Comparison of ENCODE assay signal across 17 cellular contexts in the genomic region with DNA sequence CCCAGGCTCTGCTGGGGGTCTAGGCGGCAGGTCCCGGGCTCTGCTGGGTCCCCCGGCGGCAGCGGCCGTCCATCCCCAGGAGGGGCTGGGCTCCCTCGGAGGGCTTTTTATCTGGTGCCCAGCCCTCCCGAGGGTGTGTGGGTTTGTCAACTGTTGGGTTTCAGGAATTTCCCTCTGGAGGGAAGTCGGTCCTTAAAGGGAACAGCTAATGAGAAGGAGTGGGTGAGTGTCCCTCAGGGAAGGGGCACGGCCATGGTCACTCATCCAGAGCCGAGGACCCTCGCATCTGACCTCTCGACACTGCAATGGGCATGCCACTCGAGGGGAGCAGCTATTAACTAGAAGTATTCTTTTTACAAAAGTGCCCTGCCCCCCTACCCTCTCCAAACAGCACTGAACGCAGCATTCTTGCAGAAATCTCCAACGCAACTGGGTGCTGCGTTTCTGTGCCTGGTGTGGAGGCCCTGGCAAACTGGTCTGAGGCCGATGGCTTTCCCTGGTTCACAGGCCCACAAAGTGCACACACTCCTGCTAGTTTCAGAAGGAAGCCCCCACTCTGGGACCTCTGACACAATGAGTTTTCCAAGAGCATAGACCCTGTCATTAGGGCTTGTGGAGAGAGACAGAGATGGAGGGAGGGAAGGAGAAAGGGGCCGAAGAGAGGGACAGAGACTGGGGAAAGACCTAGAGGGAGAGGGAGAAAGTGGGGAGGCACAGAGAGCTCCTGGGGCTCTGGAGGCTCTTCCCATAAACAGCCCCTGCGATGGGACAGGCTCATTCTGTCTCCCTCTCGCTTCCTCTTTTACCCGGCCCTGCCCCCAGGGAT. TPM values are rescaled to one million over a fixed set of nuclear protein-coding genes. Genes with fewer than 3 reads are reported as not detected.
DNase-seq lines count a peak whose midpoint lies in the region; ATAC-seq and TF ChIP-seq lines count a peak whose summit lies in the region.
"Had no signal": no experiment of that assay in that cellular context is flagged by ENCODE, and none has a peak within 500 bp of the region (broad histone marks: within the 10 kb centered on the region; RNA-seq: fewer than 3 reads in every experiment).

No MANE protein-coding gene starts in this region.

- intact Hi-C loops in upper lobe of right lung (cut with DNase I) (no loop called here), mammary epithelial cell (cut with micrococcal nuclease) (no loop called here)

- ATAC-seq in upper lobe of right lung (no peak), GM18861 (IDR thresholded peaks at IDR 0.05; ENCODE audit: unreplicated experiment) (no peak)
- ATAC-seq: activated T-cell treated with anti-CD3 and anti-CD28 coated beads, Interleukin-2, amount 50 U/mL, for 4 hours had no signal

- dilution Hi-C loops in mammary epithelial cell (cut with HindIII; ENCODE audit: low sequenced_read_pairs): loop anchor here (5.0 kb wide), 2 partner anchors 35 to 65 kb away; a partner anchor contains a TSS

- H3K4me3 ChIP-seq in WERI-Rb-1 (ENCODE audit: low read depth, low read length): no peak overlapping the region
- H3K4me3 ChIP-seq in iPS-20b (ENCODE audit: low read length): peak overlapping the region; percentile 62; the same call in 1 of the 2 replicates
- H3K4me3 ChIP-seq in upper lobe of right lung: no peak overlapping the region
- H3K4me3 ChIP-seq in mammary epithelial cell (replicated peaks in 1 of 3; ENCODE audit: insufficient read depth in 1 of 3, low read depth in 2 of 3, low read length in 3 of 3): no peak overlapping the region

- 77% methylated on average over 13 of the region's 22 CpGs for WGBS in mammary epithelial cell (ENCODE audit: low coverage, missing lambda C conversion rate)

- no peak overlapping the region for H3K4me2 ChIP-seq in mammary epithelial cell (ENCODE audit: insufficient read depth, low read depth, low read length)
- H3K4me2 ChIP-seq: KMS-11 had no signal

- no peaks in the 10 kb centered on the region for H4K20me1 ChIP-seq in mammary epithelial cell (ENCODE audit: insufficient read depth, low read length)

- H3K36me3 ChIP-seq in WERI-Rb-1 (no peaks in the 10 kb centered on the region), iPS-20b (ENCODE audit: insufficient read depth, low read depth, low read length) (no peaks in the 10 kb centered on the region), upper lobe of right lung (no peaks in the 10 kb centered on the region), mammary epithelial cell (ENCODE audit: insufficient read depth, low read length) (no peaks in the 10 kb centered on the region)

- peak; percentile 31 for DNase-seq in activated effector memory CD4-positive, alpha-beta T cell treated with anti-CD3 and anti-CD28 coated beads, Interleukin-2, amount 50 U/mL, for 16 hours
- no peak for DNase-seq in activated effector memory CD4-positive, alpha-beta T cell treated with Interleukin-2 at 50 U/mL for 16 hours
- peak; percentile 4 for DNase-seq in WERI-Rb-1
- peak; percentile 3 for DNase-seq in upper lobe of right lung
- DNase-seq in mammary epithelial cell: no peak
- no peak for DNase-seq in middle frontal gyrus (ENCODE audit: extremely low spot score, low spot score)
- DNase-seq: activated CD4-positive, alpha-beta T cell treated with anti-CD3 and anti-CD28 coated beads, Interleukin-2, amount 50 U/mL, for 4 hours; activated T-cell treated with anti-CD3 and anti-CD28 coated beads, Interleukin-2, amount 50 U/mL, for 4 hours; CD4-positive, CD25-positive, alpha-beta regulatory T cell; NCI-H524 treated with DMSO at 0.1 percent for 48 hours; Right ventricle myocardium superior; stimulated activated CD4-positive, alpha-beta T cell treated with anti-CD3 and anti-CD28 coated beads, Interleukin-4, amount 100 ng/mL, for 24 hours had no signal

- no peak overlapping the region for H2AFZ ChIP-seq in mammary epithelial cell (ENCODE audit: low read depth, low read length)

- no peaks in the 10 kb centered on the region for H3K27me3 ChIP-seq in WERI-Rb-1 (ENCODE audit: insufficient read depth, low read depth, severe bottlenecking)
- peaks cover 82% of the 10 kb centered on the region for H3K27me3 ChIP-seq in iPS-20b (ENCODE audit: insufficient read depth, low read length)
- peaks cover 59% of the 10 kb centered on the region for H3K27me3 ChIP-seq in upper lobe of right lung
- peaks cover 16% of the 10 kb centered on the region for H3K27me3 ChIP-seq in mammary epithelial cell (ENCODE audit: insufficient read depth, low read length)

- H3K4me1 ChIP-seq in iPS-20b (ENCODE audit: insufficient read depth, low read length) (peaks cover 31% of the 10 kb centered on the region; the same call in 1 of the 2 replicates), upper lobe of right lung (peaks cover 8% of the 10 kb centered on the region), mammary epithelial cell (ENCODE audit: insufficient read depth, low read length) (peaks cover 27% of the 10 kb centered on the region)

- in situ Hi-C loops in mammary epithelial cell (cut with MboI; ENCODE audit: low sequenced_read_pairs in 2 of 2): no loop called here

- H3K9me3 ChIP-seq in WERI-Rb-1 (ENCODE audit: severe bottlenecking) (no peaks in the 10 kb centered on the region), iPS-20b (ENCODE audit: insufficient read depth, low read depth, low read length) (no peaks in the 10 kb centered on the region), upper lobe of right lung (no peaks in the 10 kb centered on the region), mammary epithelial cell (replicated peaks; ENCODE audit: insufficient read depth, low read length) (no peaks in the 10 kb centered on the region)

- H3K9ac ChIP-seq in iPS-20b (ENCODE audit: low read depth, low read length) (no peak overlapping the region), mammary epithelial cell (ENCODE audit: insufficient read depth, low read length) (no peak overlapping the region)
- H3K9ac ChIP-seq: KMS-11 had no signal

- TF ChIP-seq CTCF in WERI-Rb-1 (IDR thresholded peaks at IDR 0.05; ENCODE audit: low read depth, low read length) (no peak), upper lobe of right lung (IDR thresholded peaks at IDR 0.05) (no peak), mammary epithelial cell (conservative IDR thresholded peaks at IDR 0.05 in 1 of 2, IDR thresholded peaks at IDR 0.05 in 1 of 2; ENCODE audit: extremely low read depth in 1 of 2, insufficient read depth in 1 of 2, low read depth in 1 of 2, low read length in 2 of 2) (no peak)

- no peaks in the 10 kb centered on the region for H3K79me2 ChIP-seq in mammary epithelial cell (ENCODE audit: insufficient read depth, low read length)

- BruUV-seq in mammary epithelial cell (replicated peaks; lab: Mats Ljungman, UMichigan): no TSS peak

- CTCF ChIA-PET in mammary epithelial cell (lab: Charles Lee; ENCODE audit: low non-redundant PET): no interaction called here

- H3K27ac ChIP-seq in WERI-Rb-1 (no peak overlapping the region), iPS-20b (ENCODE audit: low read length) (no peak overlapping the region), upper lobe of right lung (no peak overlapping the region), mammary epithelial cell (ENCODE audit: insufficient read depth, low read depth, low read length) (no peak overlapping the region)
- H3K27ac ChIP-seq: KMS-11 had no signal

RNA-seq across cellular contexts. Expression of a gene that starts 1.0 kb away (rescaled TPM):
- total RNA-seq in upper lobe of right lung: 0.23 TPM
- not detected for total RNA-seq in mammary epithelial cell
- not detected for polyA plus RNA-seq in mammary epithelial cell
- not detected for polyA minus RNA-seq in mammary epithelial cell
- total RNA-seq: activated T-cell treated with anti-CD3 and anti-CD28 coated beads, Interleukin-2, amount 50 U/mL, for 4 hours; CD4-positive, CD25-positive, alpha-beta regulatory T cell; kidney epithelial cell had no signal

RNA-seq across cellular contexts. Expression of a gene that starts 15.4 kb away (rescaled TPM):
- not detected for total RNA-seq in upper lobe of right lung
- total RNA-seq in mammary epithelial cell: not detected
- polyA plus RNA-seq in mammary epithelial cell: not detected
- polyA minus RNA-seq in mammary epithelial cell: not detected
- total RNA-seq: activated T-cell treated with anti-CD3 and anti-CD28 coated beads, Interleukin-2, amount 50 U/mL, for 4 hours; CD4-positive, CD25-positive, alpha-beta regulatory T cell; kidney epithelial cell; Right ventricle myocardium superior had no signal
- polyA plus RNA-seq: CD4-positive, CD25-positive, alpha-beta regulatory T cell; neural cell had no signal

RNA-seq across cellular contexts. Expression of a gene that starts 30.5 kb away (rescaled TPM):
- not detected for total RNA-seq in upper lobe of right lung
- total RNA-seq in mammary epithelial cell: not detected
- polyA plus RNA-seq in mammary epithelial cell: not detected
- polyA minus RNA-seq in mammary epithelial cell: not detected
- total RNA-seq: activated T-cell treated with anti-CD3 and anti-CD28 coated beads, Interleukin-2, amount 50 U/mL, for 4 hours; CD4-positive, CD25-positive, alpha-beta regulatory T cell; kidney epithelial cell; Right ventricle myocardium superior had no signal
- polyA plus RNA-seq: CD4-positive, CD25-positive, alpha-beta regulatory T cell; neural cell had no signal

RNA-seq across cellular contexts. Expression of a gene that starts 45.7 kb away (rescaled TPM):
- total RNA-seq in upper lobe of right lung (not detected), mammary epithelial cell (not detected)
- polyA plus RNA-seq in mammary epithelial cell: not detected
- not detected for polyA minus RNA-seq in mammary epithelial cell
- total RNA-seq: activated T-cell treated with anti-CD3 and anti-CD28 coated beads, Interleukin-2, amount 50 U/mL, for 4 hours; CD4-positive, CD25-positive, alpha-beta regulatory T cell; kidney epithelial cell; Right ventricle myocardium superior had no signal
- polyA plus RNA-seq: CD4-positive, CD25-positive, alpha-beta regulatory T cell; neural cell had no signal

RNA-seq across cellular contexts. Expression of a gene that starts 54.7 kb away (rescaled TPM):
- total RNA-seq in upper lobe of right lung (not detected), mammary epithelial cell (not detected)
- polyA plus RNA-seq in mammary epithelial cell: not detected
- not detected for polyA minus RNA-seq in mammary epithelial cell
- total RNA-seq: activated T-cell treated with anti-CD3 and anti-CD28 coated beads, Interleukin-2, amount 50 U/mL, for 4 hours; CD4-positive, CD25-positive, alpha-beta regulatory T cell; kidney epithelial cell; Right ventricle myocardium superior had no signal
- polyA plus RNA-seq: CD4-positive, CD25-positive, alpha-beta regulatory T cell; neural cell had no signal

Comparison
In these comparisons a context has a peak if more than half of its experiments do, and no peak if none do; other contexts are left out.
1. DNase-seq: peak in activated effector memory CD4-positive, alpha-beta T cell treated with anti-CD3 and anti-CD28 coated beads, Interleukin-2, amount 50 U/mL, for 16 hours (single experiment), WERI-Rb-1 (single experiment) and upper lobe of right lung (single experiment); none in activated effector memory CD4-positive, alpha-beta T cell treated with Interleukin-2 at 50 U/mL for 16 hours (single experiment), mammary epithelial cell (single experiment) and middle frontal gyrus (single experiment).